In the genomic region with DNA sequence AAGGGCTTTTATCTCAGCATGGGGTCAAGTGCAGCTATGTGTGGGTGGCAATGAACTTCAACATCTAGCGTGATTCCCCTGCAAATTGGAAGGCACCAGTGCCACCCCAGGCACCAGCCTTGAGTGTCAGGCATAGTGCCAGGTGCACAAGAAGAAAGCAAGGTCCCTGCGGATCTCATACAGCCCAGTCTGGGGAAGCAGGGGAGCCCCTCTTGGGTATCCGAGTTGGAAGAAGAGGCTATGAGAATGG, we compare ENCODE assay signal across 8 cellular contexts.
DNase-seq lines count a peak whose midpoint lies in the region; ATAC-seq and TF ChIP-seq lines count a peak whose summit lies in the region.

No MANE protein-coding gene starts in this region.

- no peaks in the 10 kb centered on the region; the same call in 1 of the 2 replicates for H3K27me3 ChIP-seq in H7 (ENCODE audit: control insufficient read depth, insufficient read depth, low read length)
- H3K27me3 ChIP-seq in right cardiac atrium (ENCODE audit: control insufficient read depth, insufficient read depth), result no peaks in the 10 kb centered on the region
- peaks cover 24% of the 10 kb centered on the region for H3K27me3 ChIP-seq in skeletal muscle satellite cell (ENCODE audit: control insufficient read depth, insufficient read depth, low read length)

- no peaks in the 10 kb centered on the region for H3K9me3 ChIP-seq in right cardiac atrium (ENCODE audit: control insufficient read depth, low read length)
- no peaks in the 10 kb centered on the region for H3K9me3 ChIP-seq in skeletal muscle satellite cell (replicated peaks; ENCODE audit: low read length)

- H3K4me2 ChIP-seq in skeletal muscle satellite cell (ENCODE audit: low read length), result peak overlapping the region; percentile 97

- TF ChIP-seq CTCF in WI38 (IDR thresholded peaks at IDR 0.05; ENCODE audit: low read depth, low read length), result no peak

- peak overlapping the region; percentile 77 for H3K9ac ChIP-seq in skeletal muscle satellite cell (ENCODE audit: low read depth, low read length)

- ATAC-seq in right cardiac atrium (no peak), HG03442 (IDR thresholded peaks at IDR 0.05; ENCODE audit: unreplicated experiment) (no peak)

- intact Hi-C loops in right cardiac atrium (cut with DNase I), result loop anchor here in 2 of 4 donors (10.0 kb wide), 3 partner anchors 88 to 892 kb away; no protein-coding TSS in a partner anchor

- H3K27ac ChIP-seq in right cardiac atrium (ENCODE audit: low read length), result peak overlapping the region; percentile 82

- 7% methylated on average over 3 of the region's 3 CpGs for WGBS in right cardiac atrium

- DNase-seq in H7, result no peak
- DNase-seq in right cardiac atrium, result no peak
- DNase-seq in KBM-7, result no peak
- no peak for DNase-seq in OCI-M1 (lab: John Stamatoyannopoulos, UW)
- no peak for DNase-seq in NCI-H187 (lab: John Stamatoyannopoulos, UW)

- H3K36me3 ChIP-seq in H7 (replicated peaks; ENCODE audit: control insufficient read depth, insufficient read depth, low read length) (no peaks in the 10 kb centered on the region), skeletal muscle satellite cell (ENCODE audit: insufficient read depth, low read length) (no peaks in the 10 kb centered on the region)

- H3K4me1 ChIP-seq in right cardiac atrium (ENCODE audit: control insufficient read depth, insufficient read depth, low read length), result no peaks in the 10 kb centered on the region
- peaks cover 17% of the 10 kb centered on the region for H3K4me1 ChIP-seq in skeletal muscle satellite cell (ENCODE audit: control insufficient read depth, insufficient read depth, low read length)

- in situ Hi-C loops in KBM-7 (cut with MboI; ENCODE audit: low pct_unique_long_range_greater_than_20kb, low sequenced_read_pairs), result no loop called here

- H3K4me3 ChIP-seq in H7 (ENCODE audit: insufficient read depth, low read depth, low read length), result peak overlapping the region; percentile 60
- peak overlapping the region; percentile 60 for H3K4me3 ChIP-seq in WI38 (ENCODE audit: low read depth, low read length)
- H3K4me3 ChIP-seq in right cardiac atrium (ENCODE audit: low read length), result peak overlapping the region; percentile 51
- peak overlapping the region; percentile 74 for H3K4me3 ChIP-seq in skeletal muscle satellite cell (ENCODE audit: low read length)
